8 cellular contexts compared by ENCODE assay signal in genomic region chr11:74702383-74703007, GRCh38. TPM values are rescaled to one million over a fixed set of nuclear protein-coding genes. Genes with fewer than 3 reads are reported as not detected.
DNase-seq lines count a peak whose midpoint lies in the region; TF ChIP-seq lines count a peak whose summit lies in the region.

No MANE protein-coding gene starts in this region.

- TF ChIP-seq POLR2A in vagina (IDR thresholded peaks at IDR 0.05) = no peak

- no peaks in the 10 kb centered on the region for H3K79me2 ChIP-seq in parathyroid adenoma

- H3K9ac ChIP-seq in parathyroid adenoma = no peak overlapping the region

- H3K4me1 ChIP-seq in SJCRH30 (no peaks in the 10 kb centered on the region; the same call in 1 of the 2 replicates), parathyroid adenoma (no peaks in the 10 kb centered on the region), vagina (no peaks in the 10 kb centered on the region)

- no peaks in the 10 kb centered on the region for H3K36me3 ChIP-seq in SJCRH30
- no peaks in the 10 kb centered on the region for H3K36me3 ChIP-seq in parathyroid adenoma (ENCODE audit: control insufficient read depth, insufficient read depth, low read length)
- no peaks in the 10 kb centered on the region for H3K36me3 ChIP-seq in vagina

- no peak overlapping the region for H2AFZ ChIP-seq in parathyroid adenoma

- intact Hi-C loops in vagina (cut with DNase I) = no loop called here

- TF ChIP-seq CTCF in LNCAP (IDR thresholded peaks at IDR 0.05) = peak; percentile 95
- peak; percentile 65 for TF ChIP-seq CTCF in parathyroid adenoma (IDR thresholded peaks at IDR 0.05)
- peak; percentile 52 to 66 (median 62) for TF ChIP-seq CTCF in vagina (IDR thresholded peaks at IDR 0.05)

- H3K27me3 ChIP-seq in SJCRH30 (no peaks in the 10 kb centered on the region), parathyroid adenoma (ENCODE audit: control insufficient read depth, insufficient read depth, low read length) (no peaks in the 10 kb centered on the region), vagina (no peaks in the 10 kb centered on the region)

- H3K9me3 ChIP-seq in SJCRH30 (replicated peaks) (no peaks in the 10 kb centered on the region), parathyroid adenoma (ENCODE audit: control insufficient read depth, low read length) (no peaks in the 10 kb centered on the region), vagina (no peaks in the 10 kb centered on the region)

- no peak overlapping the region for H3K4me2 ChIP-seq in parathyroid adenoma (ENCODE audit: low read length)

- peak; percentile 42 for DNase-seq in DMS79 treated with DMSO at 0.1 percent for 48 hours (lab: John Stamatoyannopoulos, UW)
- no peak for DNase-seq in DMS79 (lab: John Stamatoyannopoulos, UW)
- peak; percentile 65 to 84 for DNase-seq in SJCRH30
- peak; percentile 18 for DNase-seq in activated effector memory CD4-positive, alpha-beta T cell treated with Interleukin-2 at 50 U/mL for 16 hours
- peak; percentile 46 for DNase-seq in foreskin melanocyte
- no peak for DNase-seq in vagina (ENCODE audit: extremely low spot score in 2 of 2)

- H3K4me3 ChIP-seq in SJCRH30 (no peak overlapping the region), parathyroid adenoma (ENCODE audit: low read depth, low read length) (no peak overlapping the region), vagina (no peak overlapping the region)

- H3K27ac ChIP-seq in SJCRH30 = no peak overlapping the region
- H3K27ac ChIP-seq in parathyroid adenoma = no peak overlapping the region
- H3K27ac ChIP-seq in vagina = no peak overlapping the region

RNA-seq across cellular contexts. Expression of gene CHRDL2, which starts 28.7 kb away (rescaled TPM):
- not detected in 2 replicates for total RNA-seq in SJCRH30 (2014; rRNA removed; shearing (Covaris generic))
- 3.7 TPM for total RNA-seq in vagina

RNA-seq across cellular contexts. Expression of gene RNF169, which starts 46.2 kb away (rescaled TPM):
- total RNA-seq in SJCRH30 (2014; rRNA removed; shearing (Covaris generic)) = 16.0 and 17.8 TPM in 2 replicates
- 20.9 TPM for total RNA-seq in vagina

Comparison
In these comparisons a context has a peak if more than half of its experiments do, and no peak if none do; other contexts are left out.
1. DNase-seq: peak in DMS79 treated with DMSO at 0.1 percent for 48 hours (single experiment), SJCRH30 (2 of 2), activated effector memory CD4-positive, alpha-beta T cell treated with Interleukin-2 at 50 U/mL for 16 hours (single experiment) and foreskin melanocyte (single experiment); none in DMS79 (single experiment) and vagina (0 of 2).
2. Peak in every context shown above with its lines, with median percentiles within 50 percentile points of each other: CTCF ChIP-seq.